Comparison of ENCODE assay signal across 10 cellular contexts in genomic region chr10:86410542-86411124, GRCh38. TPM values are rescaled to one million over a fixed set of nuclear protein-coding genes. Genes with fewer than 3 reads are reported as not detected.
DNase-seq lines count a peak whose midpoint lies in the region; ATAC-seq, FAIRE-seq and TF ChIP-seq lines count a peak whose summit lies in the region.
"Had no signal": no experiment of that assay in that cellular context is flagged by ENCODE, and none has a peak within 500 bp of the region (broad histone marks: within the 10 kb centered on the region; RNA-seq: fewer than 3 reads in every experiment).

No MANE protein-coding gene starts in this region.

- peak; percentile 54 for FAIRE-seq in GM12892 (lab: Jason Lieb, UNC)

- intact Hi-C loops in left colon (cut with DNase I, micrococcal nuclease), result no loop called here

- DNase-seq in A172 (ENCODE audit: low spot score) (peak; percentile 26), GM12892 (ENCODE audit: insufficient read length) (no peak), left colon (no peak), COR-L47 (lab: John Stamatoyannopoulos, UW) (no peak), NCI-H1048 (lab: John Stamatoyannopoulos, UW) (no peak), NCI-H1930 (lab: John Stamatoyannopoulos, UW) (no peak), SIG-M5 treated with dmso at 0.1 percent for 504 hours (lab: John Stamatoyannopoulos, UW; ENCODE audit: unreplicated experiment) (no peak)
- DNase-seq: DMS79, retina had no signal

- peak overlapping the region; percentile 42 for H3K27ac ChIP-seq in angular gyrus (ENCODE audit: low read depth, low read length)

- peak; percentile 25 for ATAC-seq in left colon

- TF ChIP-seq POLR2A in GM12892 (IDR thresholded peaks at IDR 0.05; ENCODE audit: low read depth, low read length), result no peak

RNA-seq across cellular contexts. Expression of gene GRID1, which starts 44.0 kb away (rescaled TPM):
- 4.9 and 5.2 TPM in 2 replicates for total RNA-seq in A172 (2014; rRNA removed; shearing (Covaris generic))
- polyA plus RNA-seq in GM12892 (2012; ENCODE audit: missing spikeins), result 0.06 TPM
- 1 to 10 TPM in 1 of 2 donors, under 1 TPM in 1; 0.31 to 1.0 TPM for total RNA-seq in left colon
